15 cellular contexts compared by ENCODE assay signal in genomic region chr20:57212890-57213276, GRCh38. TPM values are rescaled to one million over a fixed set of nuclear protein-coding genes. Genes with fewer than 3 reads are reported as not detected.
DNase-seq lines count a peak whose midpoint lies in the region; ATAC-seq and TF ChIP-seq lines count a peak whose summit lies in the region.
"Had no signal": no experiment of that assay in that cellular context is flagged by ENCODE, and none has a peak within 500 bp of the region (broad histone marks: within the 10 kb centered on the region; RNA-seq: fewer than 3 reads in every experiment).

No MANE protein-coding gene starts in this region.

- H3K9me3 ChIP-seq in endodermal cell (ENCODE audit: control insufficient read depth, low read length) (peaks cover 5% of the 10 kb centered on the region), neural progenitor cell (ENCODE audit: low read depth) (no peaks in the 10 kb centered on the region)
- no peaks in the 10 kb centered on the region for H3K9me3 ChIP-seq in CD4-positive, alpha-beta memory T cell (ENCODE audit: control insufficient read depth in 1 of 2, low read length in 2 of 2)
- H3K9me3 ChIP-seq: esophagus squamous epithelium had no signal

- H3K9me3 Mint-ChIP-seq in natural killer cell treated with Interleukin-12 subunit alpha and Interleukin-12 subunit beta and Interleukin-15 and Interleukin-18, amount 100 ng/mL, for 72 hours = no peaks in the 10 kb centered on the region
- H3K9me3 Mint-ChIP-seq in natural killer cell (no peaks in the 10 kb centered on the region), endodermal cell (peaks cover 3% of the 10 kb centered on the region), neural progenitor cell (no peaks in the 10 kb centered on the region)
- H3K9me3 Mint-ChIP-seq in CD4-positive, alpha-beta memory T cell = peaks cover 0 to 2% (median 0%) of the 10 kb centered on the region in 8 donors

- intact Hi-C loops in natural killer cell (cut with micrococcal nuclease) = no loop called here
- intact Hi-C loops in CD4-positive, alpha-beta memory T cell (cut with micrococcal nuclease) = no loop called here

- no peak overlapping the region for H3K4me3 ChIP-seq in endodermal cell (ENCODE audit: low read length)
- peak overlapping the region; percentile 13 for H3K4me3 ChIP-seq in neural progenitor cell
- no peak overlapping the region for H3K4me3 ChIP-seq in CD4-positive, alpha-beta memory T cell (ENCODE audit: low read length in 2 of 2)

- H3K27ac ChIP-seq in endodermal cell (ENCODE audit: low read depth, low read length) (peak overlapping the region; percentile 25), neural progenitor cell (peak overlapping the region; percentile 66)
- no peak overlapping the region for H3K27ac ChIP-seq in CD4-positive, alpha-beta memory T cell (ENCODE audit: low read depth, low read length)

- no peak overlapping the region for H2AFZ ChIP-seq in neural progenitor cell (replicated peaks)

- H4K20me1 ChIP-seq in neural progenitor cell (ENCODE audit: low read depth) = peaks cover 19% of the 10 kb centered on the region

- no peak overlapping the region for H3K4me3 Mint-ChIP-seq in natural killer cell treated with Interleukin-12 subunit alpha and Interleukin-12 subunit beta and Interleukin-15 and Interleukin-18, amount 100 ng/mL, for 72 hours
- no peak overlapping the region for H3K4me3 Mint-ChIP-seq in natural killer cell
- no peak overlapping the region for H3K4me3 Mint-ChIP-seq in endodermal cell
- peak overlapping the region; percentile 52 for H3K4me3 Mint-ChIP-seq in neural progenitor cell
- no peak overlapping the region for H3K4me3 Mint-ChIP-seq in CD4-positive, alpha-beta memory T cell
- H3K4me3 Mint-ChIP-seq: activated CD4-positive, alpha-beta T cell treated with anti-CD3 and anti-CD28 coated beads for 36 hours had no signal

- H3K27me3 Mint-ChIP-seq in natural killer cell treated with Interleukin-12 subunit alpha and Interleukin-12 subunit beta and Interleukin-15 and Interleukin-18, amount 100 ng/mL, for 72 hours = peaks cover 4 to 10% of the 10 kb centered on the region in 2 donors
- H3K27me3 Mint-ChIP-seq in natural killer cell (ENCODE audit: low read depth in 2 of 2) = peaks cover 9 to 23% of the 10 kb centered on the region in 2 donors
- H3K27me3 Mint-ChIP-seq in endodermal cell (ENCODE audit: insufficient read depth) = peaks cover 5% of the 10 kb centered on the region
- H3K27me3 Mint-ChIP-seq in neural progenitor cell (ENCODE audit: insufficient read depth, low read depth) = peaks cover 6% of the 10 kb centered on the region
- H3K27me3 Mint-ChIP-seq in CD4-positive, alpha-beta memory T cell = peaks cover 2 to 13% of the 10 kb centered on the region in 2 donors
- H3K27me3 Mint-ChIP-seq: progenitor cell of endocrine pancreas had no signal

- H3K27ac Mint-ChIP-seq in natural killer cell treated with Interleukin-12 subunit alpha and Interleukin-12 subunit beta and Interleukin-15 and Interleukin-18, amount 100 ng/mL, for 72 hours = no peak overlapping the region
- H3K27ac Mint-ChIP-seq in natural killer cell (no peak overlapping the region), endodermal cell (no peak overlapping the region), neural progenitor cell (peak overlapping the region; percentile 91)
- H3K27ac Mint-ChIP-seq in CD4-positive, alpha-beta memory T cell = no peak overlapping the region
- H3K27ac Mint-ChIP-seq: activated CD4-positive, alpha-beta T cell treated with anti-CD3 and anti-CD28 coated beads for 36 hours had no signal

- no peak for TF ChIP-seq CTCF in natural killer cell (IDR thresholded peaks at IDR 0.05)
- no peak for TF ChIP-seq CTCF in endodermal cell (conservative IDR thresholded peaks at IDR 0.05)
- no peak for TF ChIP-seq CTCF in neural progenitor cell (IDR thresholded peaks at IDR 0.05)

- DNase-seq in natural killer cell treated with Interleukin-12 subunit alpha and Interleukin-12 subunit beta and Interleukin-15 and Interleukin-18, amount 100 ng/mL, for 72 hours (ENCODE audit: low spot score) = peak; percentile 1
- DNase-seq in natural killer cell = no peak
- DNase-seq in endodermal cell = no peak
- DNase-seq in neural progenitor cell (ENCODE audit: low spot score) = no peak
- DNase-seq in SHP77 (lab: John Stamatoyannopoulos, UW) = no peak
- DNase-seq in CD4-positive, alpha-beta memory T cell = no peak
- no peak for DNase-seq in globus pallidus (ENCODE audit: low spot score)
- DNase-seq in activated CD4-positive, alpha-beta T cell treated with anti-CD3 and anti-CD28 coated beads, Interleukin-2, amount 50 U/mL, for 48 hours = no peak
- DNase-seq: activated CD4-positive, alpha-beta T cell treated with anti-CD3 and anti-CD28 coated beads for 36 hours; activated CD8-positive, alpha-beta memory T cell treated with anti-CD3 and anti-CD28 coated beads, Interleukin-2, amount 50 U/mL, for 48 hours; activated gamma-delta T cell treated with Interleukin-2 at 50 U/mL for 16 hours; esophagus squamous epithelium; stimulated activated naive CD8-positive, alpha-beta T cell treated with anti-CD3 and anti-CD28 coated beads, Interleukin-15, Interleukin-2, amounts not matched to agents 100 U/mL and 50 U/mL, for 24 hours had no signal

- ATAC-seq in natural killer cell treated with Interleukin-12 subunit alpha and Interleukin-12 subunit beta and Interleukin-15 and Interleukin-18, amount 100 ng/mL, for 72 hours = no peak
- ATAC-seq in natural killer cell = no peak
- ATAC-seq: activated CD4-positive, alpha-beta T cell treated with anti-CD3 and anti-CD28 coated beads for 36 hours; stimulated activated naive CD8-positive, alpha-beta T cell treated with anti-CD3 and anti-CD28 coated beads, Interleukin-15, Interleukin-2, amounts not matched to agents 100 U/mL and 50 U/mL, for 24 hours had no signal

- peaks cover 34% of the 10 kb centered on the region for H3F3A ChIP-seq in neural progenitor cell (ENCODE audit: low read depth)

- peaks cover 0 to 6% of the 10 kb centered on the region in 2 donors for H3K4me1 Mint-ChIP-seq in natural killer cell treated with Interleukin-12 subunit alpha and Interleukin-12 subunit beta and Interleukin-15 and Interleukin-18, amount 100 ng/mL, for 72 hours (ENCODE audit: low read depth in 2 of 2)
- peaks cover 5 to 6% of the 10 kb centered on the region in 2 donors for H3K4me1 Mint-ChIP-seq in natural killer cell
- H3K4me1 Mint-ChIP-seq in endodermal cell = peaks cover 21% of the 10 kb centered on the region
- peaks cover 62% of the 10 kb centered on the region for H3K4me1 Mint-ChIP-seq in neural progenitor cell
- H3K4me1 Mint-ChIP-seq in CD4-positive, alpha-beta memory T cell = peaks cover 0 to 4% (median 0%) of the 10 kb centered on the region in 4 donors
- H3K4me1 Mint-ChIP-seq: activated CD4-positive, alpha-beta T cell treated with anti-CD3 and anti-CD28 coated beads for 36 hours had no signal

- H3K4me1 ChIP-seq in endodermal cell (ENCODE audit: control insufficient read depth, insufficient read depth, low read length) (peaks cover 2% of the 10 kb centered on the region), neural progenitor cell (peaks cover 26% of the 10 kb centered on the region)
- no peaks in the 10 kb centered on the region for H3K4me1 ChIP-seq in CD4-positive, alpha-beta memory T cell (ENCODE audit: insufficient read depth, low read length)

- peaks cover 4% of the 10 kb centered on the region for H3K36me3 ChIP-seq in endodermal cell (ENCODE audit: control insufficient read depth, insufficient read depth, low read length)
- H3K36me3 ChIP-seq in neural progenitor cell = no peaks in the 10 kb centered on the region
- H3K36me3 ChIP-seq in CD4-positive, alpha-beta memory T cell (ENCODE audit: insufficient read depth, low read length) = no peaks in the 10 kb centered on the region

- WGBS in endodermal cell (ENCODE audit: insufficient coverage in 1 of 2, insufficient read length in 1 of 2), 2 experiments = 81 to 86% methylated on average over 7 to 9 of the region's 9 CpGs

- CTCF ChIA-PET in CD4-positive, alpha-beta memory T cell (lab: Charles Lee; ENCODE audit: partially characterized antibody) = no interaction called here

- H3K27me3 ChIP-seq in endodermal cell (ENCODE audit: control insufficient read depth, insufficient read depth, low read length, poor library complexity, severe bottlenecking) (peaks cover 41% of the 10 kb centered on the region), neural progenitor cell (no peaks in the 10 kb centered on the region)
- H3K27me3 ChIP-seq in CD4-positive, alpha-beta memory T cell (ENCODE audit: insufficient read depth, low read length) = no peaks in the 10 kb centered on the region
- H3K27me3 ChIP-seq: esophagus squamous epithelium had no signal

- H3K4me2 ChIP-seq in neural progenitor cell = peak overlapping the region; percentile 63

- POLR2A ChIA-PET in CD4-positive, alpha-beta memory T cell (lab: Charles Lee; ENCODE audit: partially characterized antibody) = no interaction called here

- H3K9ac ChIP-seq in endodermal cell (ENCODE audit: extremely low read depth, low read length, poor library complexity, severe bottlenecking) (no peak overlapping the region), neural progenitor cell (no peak overlapping the region)

- no peaks in the 10 kb centered on the region for H3K36me3 Mint-ChIP-seq in natural killer cell treated with Interleukin-12 subunit alpha and Interleukin-12 subunit beta and Interleukin-15 and Interleukin-18, amount 100 ng/mL, for 72 hours
- H3K36me3 Mint-ChIP-seq in natural killer cell (no peaks in the 10 kb centered on the region), endodermal cell (ENCODE audit: low read depth) (peaks cover 27% of the 10 kb centered on the region), neural progenitor cell (peaks cover 31% of the 10 kb centered on the region)
- H3K36me3 Mint-ChIP-seq in CD4-positive, alpha-beta memory T cell = no peaks in the 10 kb centered on the region

- no peaks in the 10 kb centered on the region for H3K79me2 ChIP-seq in neural progenitor cell (ENCODE audit: low read depth)

RNA-seq across cellular contexts. Expression of gene BMP7, which starts 53.6 kb away (rescaled TPM):
- not detected for total RNA-seq in natural killer cell treated with Interleukin-12 subunit alpha and Interleukin-12 subunit beta and Interleukin-15 and Interleukin-18, amount 100 ng/mL, for 72 hours
- total RNA-seq in natural killer cell (not detected), endodermal cell (10 to 100 TPM; 45.6 to 49.6 TPM), neural progenitor cell (ENCODE audit: low replicate concordance) (11.2 and 31.1 TPM in 2 replicates)
- 50.6 TPM for polyA plus RNA-seq in endodermal cell (2013, experiment 1 of 2)
- polyA plus RNA-seq in endodermal cell (2013, experiment 2 of 2) = 45.7 TPM
- not detected for total RNA-seq in CD4-positive, alpha-beta memory T cell
- polyA plus RNA-seq in CD4-positive, alpha-beta memory T cell = not detected
- total RNA-seq: LHCN-M2 had no signal

Comparison
In these comparisons a context has a peak if more than half of its experiments do, and no peak if none do; other contexts are left out.
1. RNA of gene BMP7, which starts 53.6 kb away (total RNA-seq): 45.6 to 49.6 TPM in endodermal cell and 11.2 to 31.1 TPM in neural progenitor cell; not detected in natural killer cell treated with Interleukin-12 subunit alpha and Interleukin-12 subunit beta and Interleukin-15 and Interleukin-18, amount 100 ng/mL, for 72 hours, not detected in natural killer cell and not detected in CD4-positive, alpha-beta memory T cell; every median in the first group is over 10 times any median in the second.